1 cellular context compared by ENCODE assay signal in genomic region chr5:132293992-132294727, GRCh38.
TF ChIP-seq lines count a peak whose summit lies in the region.

Gene SLC22A4, plus strand, starts transcription at chr5:132294394. Its CDS starts 223 bp downstream, at chr5:132294617.

TF ChIP-seq in K562, 482 proteins besides CTCF, POLR2A, EP300 and RAD21 (continued from another document and continues in another):
- TF ChIP-seq RERE (CRISPR knock-in tag; IDR thresholded peaks at IDR 0.05; ENCODE audit: borderline replicate concordance) (0 out of 2 replicates have a peak, but pooled peaks have one; percentile 73), ETV5 (CRISPR knock-in tag; IDR thresholded peaks at IDR 0.05; ENCODE audit: low read depth) (no peak), XRCC5 (IDR thresholded peaks at IDR 0.05; ENCODE audit: low read depth, low read length) (no peak), MCM3 (IDR thresholded peaks at IDR 0.05) (no peak), E2F4 (CRISPR knock-in tag; IDR thresholded peaks at IDR 0.05; ENCODE audit: low read depth) (no peak), FOXP4 (CRISPR knock-in tag; IDR thresholded peaks at IDR 0.05; ENCODE audit: borderline replicate concordance) (0 out of 2 replicates have a peak, but pooled peaks have one; percentile 77), CSDE1 (IDR thresholded peaks at IDR 0.05) (no peak), RBM14 (IDR thresholded peaks at IDR 0.05; ENCODE audit: borderline replicate concordance, insufficient read depth, low read depth, low read length) (no peak), CHD4 (IDR thresholded peaks at IDR 0.05; ENCODE audit: insufficient read depth, insufficient replicate concordance, low read depth, low read length, poor library complexity, severe bottlenecking) (no peak), ERF (CRISPR knock-in tag; IDR thresholded peaks at IDR 0.05) (no peak), CHAMP1 (IDR thresholded peaks at IDR 0.05) (no peak), NCOR1 (IDR thresholded peaks at IDR 0.05) (peak; percentile 30), TAF1 (IDR thresholded peaks at IDR 0.05; ENCODE audit: control insufficient read depth, extremely low read depth, insufficient read depth, low read length, severe bottlenecking) (peak; percentile 67), CEBPB (tag; IDR thresholded peaks at IDR 0.05) (no peak), ARID4B (CRISPR knock-in tag; IDR thresholded peaks at IDR 0.05) (peak; percentile 73), ZNF23 (CRISPR knock-in tag; IDR thresholded peaks at IDR 0.05) (no peak), ZNF146 (CRISPR knock-in tag; IDR thresholded peaks at IDR 0.05; ENCODE audit: unreplicated experiment) (no peak), HEY1 (CRISPR knock-in tag; IDR thresholded peaks at IDR 0.05; ENCODE audit: borderline replicate concordance) (no peak), TARDBP (IDR thresholded peaks at IDR 0.05) (no peak), ZNF431 (CRISPR knock-in tag; IDR thresholded peaks at IDR 0.05) (0 out of 2 replicates have a peak, but pooled peaks have one; percentile 5), SNRNP70 (optimal IDR thresholded peaks at IDR 0.05; ENCODE audit: low read depth, low read length) (no peak), SPI1 (IDR thresholded peaks at IDR 0.05; ENCODE audit: borderline replicate concordance, low read depth, low read length) (no peak), L3MBTL2 (IDR thresholded peaks at IDR 0.05) (peak; percentile 90), CHCHD3 (CRISPR knock-in tag; IDR thresholded peaks at IDR 0.05) (no peak), MXI1 (IDR thresholded peaks at IDR 0.05; ENCODE audit: low read depth, low read length) (peak; percentile 61), ZNF76 (CRISPR knock-in tag; IDR thresholded peaks at IDR 0.05; ENCODE audit: borderline replicate concordance) (no peak), CREB3L1 (IDR thresholded peaks at IDR 0.05; ENCODE audit: borderline replicate concordance, low read depth) (no peak), ETV6 (IDR thresholded peaks at IDR 0.05; ENCODE audit: borderline replicate concordance in 1 of 2, low read depth in 2 of 2, low read length in 1 of 2) (no peak), ETV6 (CRISPR knock-in tag; IDR thresholded peaks at IDR 0.05; ENCODE audit: borderline replicate concordance) (no peak), E2F3 (CRISPR knock-in tag; IDR thresholded peaks at IDR 0.05) (no peak), TFAP4 (CRISPR knock-in tag; IDR thresholded peaks at IDR 0.05; ENCODE audit: borderline replicate concordance) (peak; percentile 17), HNRNPH1 (optimal IDR thresholded peaks at IDR 0.05; ENCODE audit: low read depth, low read length) (no peak), ZKSCAN1 (IDR thresholded peaks at IDR 0.05; ENCODE audit: low read depth, low read length) (no peak), DDX20 (tag; IDR thresholded peaks at IDR 0.05; ENCODE audit: low read depth) (no peak), SIN3B (IDR thresholded peaks at IDR 0.05; ENCODE audit: low read depth) (no peak), PREB (CRISPR knock-in tag; IDR thresholded peaks at IDR 0.05) (peak; percentile 93; the same call in 1 of the 2 replicates), TCFL5 (CRISPR knock-in tag; conservative IDR thresholded peaks at IDR 0.05) (no peak), BHLHE40 (IDR thresholded peaks at IDR 0.05; ENCODE audit: low read length) (peak; percentile 62; the same call in 1 of the 2 replicates), PCBP1 (IDR thresholded peaks at IDR 0.05; ENCODE audit: low read depth, low read length, poor library complexity, severe bottlenecking) (peak; percentile 21), ZNF280B (CRISPR knock-in tag; IDR thresholded peaks at IDR 0.05) (no peak)
